Comparison of ENCODE assay signal across 20 cellular contexts in the genomic region with DNA sequence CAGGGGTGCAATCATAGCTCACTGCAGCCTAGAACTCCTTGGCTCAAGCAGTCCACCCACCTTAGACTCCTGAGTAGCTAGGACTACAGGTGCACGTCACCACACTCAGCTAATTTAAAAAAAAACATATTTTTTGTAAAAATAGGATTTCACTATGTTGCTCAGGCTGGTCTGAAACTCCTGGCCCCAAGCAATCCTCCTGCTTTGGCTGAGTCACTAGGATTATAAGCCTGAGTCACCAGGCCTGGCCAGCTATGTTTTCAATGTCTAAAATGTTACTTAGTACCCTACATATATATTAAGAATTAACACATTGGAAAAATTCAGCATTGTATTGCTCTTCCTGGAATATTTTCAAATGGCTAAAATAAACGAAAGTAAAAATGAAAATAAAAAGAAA. TPM values are rescaled to one million over a fixed set of nuclear protein-coding genes. Genes with fewer than 3 reads are reported as not detected.
A peak's percentile ranks its signal among the peaks of the same experiment; 100 is the strongest.
DNase-seq lines count a peak whose midpoint lies in the region; ATAC-seq and TF ChIP-seq lines count a peak whose summit lies in the region.
"Had no signal": no experiment of that assay in that cellular context is flagged by ENCODE, and none has a peak within 500 bp of the region (broad histone marks: within the 10 kb centered on the region; RNA-seq: fewer than 3 reads in every experiment).

No MANE protein-coding gene starts in this region.

- no peaks in the 10 kb centered on the region for H3K27me3 ChIP-seq in KMS-11 (ENCODE audit: insufficient read depth, low read depth)

- ATAC-seq in HG02571 (IDR thresholded peaks at IDR 0.05; ENCODE audit: unreplicated experiment): no peak
- no peak for ATAC-seq in stimulated activated naive B cell treated with anti-CD40 and anti-IgM and Interleukin-4, amounts not matched to agents 10 μg/mL and 1 μg/mL and 100 μg/mL, for 72 hours (replicated peaks)
- ATAC-seq: naive thymus-derived CD8-positive, alpha-beta T cell had no signal

- H3K4me3 ChIP-seq in AG09309 (ENCODE audit: control insufficient read depth, low read depth, low read length) (no peak overlapping the region), KMS-11 (IDR thresholded peaks at IDR 0.05; ENCODE audit: insufficient read depth, low read depth, low read length) (no peak overlapping the region)
- H3K4me3 ChIP-seq: HAP-1 had no signal

- H3K4me2 ChIP-seq in KMS-11: peak overlapping the region; percentile 45; the same call in 1 of the 2 replicates

- peak; percentile 8 for DNase-seq in AG09309 (ENCODE audit: low read depth)
- peak; percentile 6 for DNase-seq in amniotic stem cell (lab: John Stamatoyannopoulos, UW)
- DNase-seq in foreskin melanocyte: peak; percentile 2
- no peak for DNase-seq in D341Med (ENCODE audit: low spot score)
- no peak for DNase-seq in stimulated activated naive B cell treated with anti-CD40 and anti-IgM and Interleukin-4, amounts not matched to agents 10 μg/mL and 1 μg/mL and 100 μg/mL, for 72 hours
- no peak for DNase-seq in immature natural killer cell
- DNase-seq: activated CD4-positive, alpha-beta T cell treated with anti-CD3 and anti-CD28 coated beads, Interleukin-2, amount 50 U/mL, for 1 hour; activated naive CD8-positive, alpha-beta T cell treated with anti-CD3 and anti-CD28 coated beads for 36 hours; activated T-cell treated with anti-CD3 and anti-CD28 coated beads, Interleukin-2, amount 50 U/mL, for 48 hours; Calu3; caudate nucleus; naive thymus-derived CD8-positive, alpha-beta T cell; NCI-H748 treated with DMSO at 0.1 percent for 48 hours; RPMI8226; stimulated activated naive CD8-positive, alpha-beta T cell treated with anti-CD3 and anti-CD28 coated beads, Interleukin-15, amount 100 ng/mL, for 72 hours had no signal

- no peak overlapping the region for H3K4me3 Mint-ChIP-seq in stimulated activated naive B cell treated with anti-CD40 and anti-IgM and Interleukin-4, amounts not matched to agents 10 μg/mL and 1 μg/mL and 100 μg/mL, for 72 hours
- H3K4me3 Mint-ChIP-seq in immature natural killer cell: no peak overlapping the region
- H3K4me3 Mint-ChIP-seq: activated naive CD8-positive, alpha-beta T cell treated with anti-CD3 and anti-CD28 coated beads for 36 hours; naive thymus-derived CD8-positive, alpha-beta T cell; stimulated activated naive CD8-positive, alpha-beta T cell treated with anti-CD3 and anti-CD28 coated beads, Interleukin-15, amount 100 ng/mL, for 72 hours had no signal

- peaks cover 28% of the 10 kb centered on the region for H3K4me1 ChIP-seq in KMS-11 (ENCODE audit: low read depth, poor library complexity, severe bottlenecking)
- H3K4me1 ChIP-seq: HAP-1 had no signal

- H3K27ac Mint-ChIP-seq in stimulated activated naive B cell treated with anti-CD40 and anti-IgM and Interleukin-4, amounts not matched to agents 10 μg/mL and 1 μg/mL and 100 μg/mL, for 72 hours: no peak overlapping the region
- H3K27ac Mint-ChIP-seq in immature natural killer cell: no peak overlapping the region
- H3K27ac Mint-ChIP-seq: activated naive CD8-positive, alpha-beta T cell treated with anti-CD3 and anti-CD28 coated beads for 36 hours; naive thymus-derived CD8-positive, alpha-beta T cell; stimulated activated naive CD8-positive, alpha-beta T cell treated with anti-CD3 and anti-CD28 coated beads, Interleukin-15, amount 100 ng/mL, for 72 hours had no signal

- H4K20me1 ChIP-seq in KMS-11 (ENCODE audit: insufficient read depth): no peaks in the 10 kb centered on the region

- H3K9me3 Mint-ChIP-seq in stimulated activated naive B cell treated with anti-CD40 and anti-IgM and Interleukin-4, amounts not matched to agents 10 μg/mL and 1 μg/mL and 100 μg/mL, for 72 hours: peaks cover 3 to 6% of the 10 kb centered on the region in 2 donors
- H3K9me3 Mint-ChIP-seq in immature natural killer cell: peaks cover 0 to 2% (median 0%) of the 10 kb centered on the region in 6 donors
- H3K9me3 Mint-ChIP-seq: activated naive CD8-positive, alpha-beta T cell treated with anti-CD3 and anti-CD28 coated beads for 36 hours had no signal

- TF ChIP-seq CTCF in AG09309 (IDR thresholded peaks at IDR 0.05; ENCODE audit: control insufficient read depth, insufficient read depth, low read depth, low read length, missing control alignments): no peak
- no peak for TF ChIP-seq CTCF in KMS-11 (conservative IDR thresholded peaks at IDR 0.05; ENCODE audit: low read depth, low read length)

- no peak overlapping the region for H2AFZ ChIP-seq in KMS-11 (ENCODE audit: low read depth)

- H3K27ac ChIP-seq in KMS-11: peak overlapping the region; percentile 76

- no peaks in the 10 kb centered on the region for H3K27me3 Mint-ChIP-seq in stimulated activated naive B cell treated with anti-CD40 and anti-IgM and Interleukin-4, amounts not matched to agents 10 μg/mL and 1 μg/mL and 100 μg/mL, for 72 hours
- H3K27me3 Mint-ChIP-seq in immature natural killer cell (ENCODE audit: low read depth in 3 of 3): peaks cover 3 to 13% (median 7%) of the 10 kb centered on the region in 3 donors
- H3K27me3 Mint-ChIP-seq: activated naive CD8-positive, alpha-beta T cell treated with anti-CD3 and anti-CD28 coated beads for 36 hours; stimulated activated naive CD8-positive, alpha-beta T cell treated with anti-CD3 and anti-CD28 coated beads, Interleukin-15, amount 100 ng/mL, for 72 hours had no signal

- no peaks in the 10 kb centered on the region for H3K36me3 Mint-ChIP-seq in stimulated activated naive B cell treated with anti-CD40 and anti-IgM and Interleukin-4, amounts not matched to agents 10 μg/mL and 1 μg/mL and 100 μg/mL, for 72 hours
- H3K36me3 Mint-ChIP-seq in immature natural killer cell: peaks cover 0 to 4% (median 0%) of the 10 kb centered on the region in 3 donors
- H3K36me3 Mint-ChIP-seq: activated naive CD8-positive, alpha-beta T cell treated with anti-CD3 and anti-CD28 coated beads for 36 hours had no signal

- no peak overlapping the region; the same call in 1 of the 2 replicates for H3K9ac ChIP-seq in KMS-11

- H3K36me3 ChIP-seq in KMS-11 (ENCODE audit: insufficient read depth): no peaks in the 10 kb centered on the region
- H3K36me3 ChIP-seq: HAP-1 had no signal

- H3K79me2 ChIP-seq in KMS-11 (ENCODE audit: insufficient read depth, low read depth): no peaks in the 10 kb centered on the region

- no peaks in the 10 kb centered on the region for H3K4me1 Mint-ChIP-seq in stimulated activated naive B cell treated with anti-CD40 and anti-IgM and Interleukin-4, amounts not matched to agents 10 μg/mL and 1 μg/mL and 100 μg/mL, for 72 hours
- no peaks in the 10 kb centered on the region for H3K4me1 Mint-ChIP-seq in immature natural killer cell
- H3K4me1 Mint-ChIP-seq: activated naive CD8-positive, alpha-beta T cell treated with anti-CD3 and anti-CD28 coated beads for 36 hours; naive thymus-derived CD8-positive, alpha-beta T cell; stimulated activated naive CD8-positive, alpha-beta T cell treated with anti-CD3 and anti-CD28 coated beads, Interleukin-15, amount 100 ng/mL, for 72 hours had no signal

RNA-seq across cellular contexts. Expression of gene PNPLA4, which starts 37.5 kb away (rescaled TPM):
- 10 to 100 TPM in 2 of 3 donors, 1 to 10 TPM in 1; 2.9 to 18.1 (median 11.9) TPM for polyA plus RNA-seq in immature natural killer cell

RNA-seq across cellular contexts. Expression of gene VCX, which starts 46.7 kb away (rescaled TPM):
- polyA plus RNA-seq in immature natural killer cell: not detected
- polyA plus RNA-seq: AG04450; naive thymus-derived CD8-positive, alpha-beta T cell; urinary bladder had no signal

Comparison
In these comparisons a context has a peak if more than half of its experiments do, and no peak if none do; other contexts are left out.
1. DNase-seq: peak in AG09309 (single experiment), amniotic stem cell (single experiment) and foreskin melanocyte (single experiment); none in D341Med (single experiment), stimulated activated naive B cell treated with anti-CD40 and anti-IgM and Interleukin-4, amounts not matched to agents 10 μg/mL and 1 μg/mL and 100 μg/mL, for 72 hours (single experiment) and immature natural killer cell (0 of 3).